ENCODE assay signal across 20 cellular contexts in the genomic region with DNA sequence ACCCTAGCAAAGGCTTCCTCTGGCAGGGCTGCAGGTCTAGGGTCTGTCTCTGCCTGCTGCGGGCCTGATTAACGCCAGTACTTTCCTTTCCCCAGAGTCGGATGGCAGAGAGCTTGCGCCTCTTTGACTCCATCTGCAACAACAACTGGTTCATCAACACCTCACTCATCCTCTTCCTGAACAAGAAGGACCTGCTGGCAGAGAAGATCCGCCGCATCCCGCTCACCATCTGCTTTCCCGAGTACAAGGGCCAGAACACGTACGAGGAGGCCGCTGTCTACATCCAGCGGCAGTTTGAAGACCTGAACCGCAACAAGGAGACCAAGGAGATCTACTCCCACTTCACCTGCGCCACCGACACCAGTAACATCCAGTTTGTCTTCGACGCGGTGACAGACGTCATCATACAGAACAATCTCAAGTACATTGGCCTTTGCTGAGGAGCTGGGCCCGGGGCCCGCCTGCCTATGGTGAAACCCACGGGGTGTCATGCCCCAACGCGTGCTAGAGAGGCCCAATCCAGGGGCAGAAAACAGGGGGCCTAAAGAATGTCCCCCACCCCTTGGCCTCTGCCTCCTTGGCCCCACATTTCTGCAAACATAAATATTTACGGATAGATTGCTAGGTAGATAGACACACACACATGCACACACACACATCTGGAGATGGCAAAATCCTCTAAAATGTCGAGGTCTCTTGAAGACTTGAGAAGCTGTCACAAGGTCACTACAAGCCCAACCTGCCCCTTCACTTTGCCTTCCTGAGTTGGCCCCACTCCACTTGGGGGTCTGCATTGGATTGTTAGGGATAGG. TPM values are rescaled to one million over a fixed set of nuclear protein-coding genes. Genes with fewer than 3 reads are reported as not detected.
DNase-seq lines count a peak whose midpoint lies in the region; ATAC-seq and TF ChIP-seq lines count a peak whose summit lies in the region.
"Had no signal": no experiment of that assay in that cellular context is flagged by ENCODE, and none has a peak within 500 bp of the region (broad histone marks: within the 10 kb centered on the region; RNA-seq: fewer than 3 reads in every experiment).

No MANE protein-coding gene starts in this region.

- H3K4me1 ChIP-seq in left ventricle myocardium inferior, result peaks cover 6% of the 10 kb centered on the region
- H3K4me1 ChIP-seq: Peyer's patch had no signal

- H3K27me3 ChIP-seq in left ventricle myocardium inferior (ENCODE audit: low read depth) (no peaks in the 10 kb centered on the region), layer of hippocampus (ENCODE audit: control insufficient read depth, insufficient read depth, low read length) (no peaks in the 10 kb centered on the region)
- H3K27me3 ChIP-seq: Peyer's patch, SJCRH30 had no signal

- H3K4me3 ChIP-seq in left ventricle myocardium inferior, result no peak overlapping the region
- H3K4me3 ChIP-seq: Peyer's patch, SJCRH30 had no signal

- H3K27ac ChIP-seq in left ventricle myocardium inferior (replicated peaks) (no peak overlapping the region), angular gyrus (ENCODE audit: low read depth, low read length) (peak overlapping the region; percentile 74), layer of hippocampus (ENCODE audit: low read depth, low read length) (peak overlapping the region; percentile 74), temporal lobe (ENCODE audit: low read depth, low read length) (peak overlapping the region; percentile 100)
- H3K27ac ChIP-seq: Peyer's patch, SJCRH30 had no signal

- no peaks in the 10 kb centered on the region for H3K9me3 Mint-ChIP-seq in stimulated activated memory B cell treated with anti-CD40 and anti-IgM and Interleukin-4, amounts not matched to agents 10 μg/mL and 1 μg/mL and 100 μg/mL, for 72 hours

- ATAC-seq in Right ventricle myocardium superior (ENCODE audit: poor library complexity), result no peak
- no peak for ATAC-seq in stimulated activated memory B cell treated with anti-CD40 and anti-IgM and Interleukin-4, amounts not matched to agents 10 μg/mL and 1 μg/mL and 100 μg/mL, for 72 hours

- no peaks in the 10 kb centered on the region for H3K27me3 Mint-ChIP-seq in stimulated activated memory B cell treated with anti-CD40 and anti-IgM and Interleukin-4, amounts not matched to agents 10 μg/mL and 1 μg/mL and 100 μg/mL, for 72 hours
- H3K27me3 Mint-ChIP-seq: CD4-positive, CD25-positive, alpha-beta regulatory T cell had no signal

- H3K4me1 Mint-ChIP-seq in stimulated activated memory B cell treated with anti-CD40 and anti-IgM and Interleukin-4, amounts not matched to agents 10 μg/mL and 1 μg/mL and 100 μg/mL, for 72 hours, result peaks cover 14% of the 10 kb centered on the region

- peak; percentile 40 for DNase-seq in Right ventricle myocardium superior
- no peak for DNase-seq in left ventricle myocardium inferior
- DNase-seq in effector CD4-positive, alpha-beta T cell, result no peak
- DNase-seq: CD4-positive, CD25-positive, alpha-beta regulatory T cell; DMS79; HCEC 1CT; KG1; NCI-H1092; NCI-H1436; NCI-H2029 treated with DMSO at 0.1 percent for 48 hours; NCI-H226; NCI-H510A treated with DMSO at 0.1 percent for 48 hours; NCI-H82; Peyer's patch; SJCRH30 had no signal

- H3K36me3 Mint-ChIP-seq in stimulated activated memory B cell treated with anti-CD40 and anti-IgM and Interleukin-4, amounts not matched to agents 10 μg/mL and 1 μg/mL and 100 μg/mL, for 72 hours, result no peaks in the 10 kb centered on the region
- H3K36me3 Mint-ChIP-seq: CD4-positive, CD25-positive, alpha-beta regulatory T cell had no signal

- no peak for TF ChIP-seq CTCF in left ventricle myocardium inferior (IDR thresholded peaks at IDR 0.05; ENCODE audit: borderline replicate concordance)

- no peaks in the 10 kb centered on the region for H3K36me3 ChIP-seq in left ventricle myocardium inferior
- H3K36me3 ChIP-seq: Peyer's patch, SJCRH30 had no signal

- H3K4me3 Mint-ChIP-seq in stimulated activated memory B cell treated with anti-CD40 and anti-IgM and Interleukin-4, amounts not matched to agents 10 μg/mL and 1 μg/mL and 100 μg/mL, for 72 hours, result no peak overlapping the region
- H3K4me3 Mint-ChIP-seq: CD4-positive, CD25-positive, alpha-beta regulatory T cell had no signal

- intact Hi-C loops in Right ventricle myocardium superior (cut with DNase I) (no loop called here), left ventricle myocardium inferior (cut with micrococcal nuclease) (no loop called here)

- no peak overlapping the region for H3K27ac Mint-ChIP-seq in stimulated activated memory B cell treated with anti-CD40 and anti-IgM and Interleukin-4, amounts not matched to agents 10 μg/mL and 1 μg/mL and 100 μg/mL, for 72 hours
- H3K27ac Mint-ChIP-seq: CD4-positive, CD25-positive, alpha-beta regulatory T cell had no signal

- H3K9me3 ChIP-seq in left ventricle myocardium inferior (replicated peaks), result no peaks in the 10 kb centered on the region
- H3K9me3 ChIP-seq: Peyer's patch, SJCRH30 had no signal

RNA-seq across cellular contexts. Expression of a gene that starts 18.6 kb away (rescaled TPM):
- total RNA-seq in Right ventricle myocardium superior (not detected), left ventricle myocardium inferior (not detected), temporal lobe (2.7 TPM)
- total RNA-seq: CD4-positive, CD25-positive, alpha-beta regulatory T cell; HT1080; Peyer's patch; SJCRH30 had no signal

RNA-seq across cellular contexts. Expression of a gene that starts 22.1 kb away (rescaled TPM):
- total RNA-seq in Right ventricle myocardium superior, result 0.35 TPM
- 0.47 TPM for total RNA-seq in left ventricle myocardium inferior
- total RNA-seq in temporal lobe, result 4.9 TPM
- total RNA-seq: SJCRH30 had no signal

RNA-seq across cellular contexts. Expression of a gene that starts 52.9 kb away (rescaled TPM):
- total RNA-seq in Right ventricle myocardium superior (3.1 TPM), left ventricle myocardium inferior (2.9 TPM), temporal lobe (124 TPM)

RNA-seq across cellular contexts. Expression of a gene that starts 57.1 kb away (rescaled TPM):
- total RNA-seq in Right ventricle myocardium superior (28.2 TPM), left ventricle myocardium inferior (26.7 TPM), temporal lobe (52.6 TPM)

Comparison
In these comparisons a context has a peak if more than half of its experiments do, and no peak if none do; other contexts are left out.
1. RNA of a gene that starts 52.9 kb away (total RNA-seq): 124 TPM in temporal lobe (single experiment); 3.1 TPM in Right ventricle myocardium superior (single experiment) and 2.9 TPM in left ventricle myocardium inferior (single experiment); every median in the first group is over 10 times any median in the second.